ENCODE assay signal across 27 cellular contexts in the genomic region with DNA sequence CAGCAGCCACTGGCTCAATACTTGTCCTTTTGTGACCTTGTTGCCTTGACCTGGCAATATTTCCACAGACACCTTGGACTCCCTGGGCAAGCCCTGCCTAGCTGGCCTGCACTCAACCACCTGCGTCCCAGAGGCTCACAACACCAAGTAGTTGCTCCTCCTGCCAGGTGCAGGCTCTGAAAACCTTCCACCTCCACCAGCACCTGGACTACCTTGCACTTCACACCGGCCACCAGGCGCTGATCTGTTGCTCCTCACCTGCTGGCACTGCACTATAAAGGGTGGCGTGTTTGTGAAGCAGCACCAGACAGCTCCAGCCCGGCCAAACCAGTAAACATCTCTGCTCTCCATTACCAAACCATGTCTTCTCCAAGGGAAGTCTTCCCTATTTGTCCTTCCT.
DNase-seq lines count a peak whose midpoint lies in the region; ATAC-seq and TF ChIP-seq lines count a peak whose summit lies in the region.
"Had no signal": no experiment of that assay in that cellular context is flagged by ENCODE, and none has a peak within 500 bp of the region (broad histone marks: within the 10 kb centered on the region; RNA-seq: fewer than 3 reads in every experiment).

No MANE protein-coding gene starts in this region.

- TF ChIP-seq CTCF in WTC11 (IDR thresholded peaks at IDR 0.05) (no peak), thyroid gland (IDR thresholded peaks at IDR 0.05) (no peak), upper lobe of right lung (IDR thresholded peaks at IDR 0.05) (no peak)

- peaks cover 6% of the 10 kb centered on the region for H3K4me1 Mint-ChIP-seq in WTC11

- no peaks in the 10 kb centered on the region for H3K36me3 ChIP-seq in thyroid gland
- no peaks in the 10 kb centered on the region for H3K36me3 ChIP-seq in upper lobe of right lung
- H3K36me3 ChIP-seq: left ventricle myocardium inferior, neutrophil, thoracic aorta, vagina had no signal

- H3K27me3 Mint-ChIP-seq in WTC11 (ENCODE audit: low read depth), result no peaks in the 10 kb centered on the region
- H3K27me3 Mint-ChIP-seq: activated CD4-positive, alpha-beta T cell treated with anti-CD3 and anti-CD28 coated beads, Interleukin-2, amount 10 ng/mL, durations not matched to agents 7 days and 5 days; stimulated activated naive CD8-positive, alpha-beta T cell treated with anti-CD3 and anti-CD28 coated beads, Interleukin-15, Interleukin-2, amounts not matched to agents 100 ng/mL and 50 ng/mL, for 24 hours had no signal

- CTCF ChIA-PET in WTC11 (lab: Charles Lee), result no interaction called here

- H3K4me3 ChIP-seq in thyroid gland (replicated peaks in 1 of 3) (no peak overlapping the region), upper lobe of right lung (no peak overlapping the region)
- H3K4me3 ChIP-seq: A549, body of pancreas, left ventricle myocardium inferior, psoas muscle, thoracic aorta, vagina had no signal

- peaks cover 8 to 13% of the 10 kb centered on the region in 2 donors for H3K4me1 ChIP-seq in thyroid gland
- no peaks in the 10 kb centered on the region for H3K4me1 ChIP-seq in upper lobe of right lung
- H3K4me1 ChIP-seq: A549, body of pancreas, left ventricle myocardium inferior, psoas muscle, vagina had no signal

- POLR2A ChIA-PET in WTC11 (lab: Charles Lee), result no interaction called here

- intact Hi-C loops in thyroid gland (cut with DNase I), result no loop called here
- intact Hi-C loops in upper lobe of right lung (cut with DNase I), result no loop called here

- no peaks in the 10 kb centered on the region for H3K9me3 ChIP-seq in thyroid gland
- H3K9me3 ChIP-seq in upper lobe of right lung, result no peaks in the 10 kb centered on the region
- H3K9me3 ChIP-seq: A549, body of pancreas, left ventricle myocardium inferior, neutrophil, psoas muscle, thoracic aorta, vagina had no signal

- 81 to 85% methylated on average over 5 of the region's 5 CpGs for WGBS in thyroid gland, 2 donors

- H3K36me3 Mint-ChIP-seq in WTC11, result no peaks in the 10 kb centered on the region

- DNase-seq in NCI-H748 (lab: John Stamatoyannopoulos, UW; ENCODE audit: unreplicated experiment) (peak; percentile 48), NCI-H748 treated with DMSO at 0.1 percent for 48 hours (lab: John Stamatoyannopoulos, UW) (no peak), NAMALWA (ENCODE audit: low spot score) (peak; percentile 39), WTC11 (ENCODE audit: low spot score) (peak; percentile 13), thyroid gland (peak; percentile 5 to 30), upper lobe of right lung (no peak), NCI-H128 (lab: John Stamatoyannopoulos, UW; ENCODE audit: unreplicated experiment) (no peak)
- DNase-seq: activated CD4-positive, alpha-beta T cell treated with anti-CD3 and anti-CD28 coated beads, Interleukin-2, amount 10 ng/mL, durations not matched to agents 7 days and 5 days; activated naive CD4-positive, alpha-beta T cell treated with Interleukin-2 at 50 U/mL for 16 hours; activated T-cell treated with anti-CD3 and anti-CD28 coated beads, Interleukin-2, amount 50 U/mL, for 72 hours; AML-193; body of pancreas; H9; hypothalamus; Kasumi-1; left ventricle myocardium inferior; NCI-H69; PC-3; T-helper 9 cell had no signal

- H3K27ac Mint-ChIP-seq in WTC11, result no peak overlapping the region
- H3K27ac Mint-ChIP-seq: activated CD4-positive, alpha-beta T cell treated with anti-CD3 and anti-CD28 coated beads, Interleukin-2, amount 10 ng/mL, durations not matched to agents 7 days and 5 days; activated T-cell treated with anti-CD3 and anti-CD28 coated beads, Interleukin-2, amount 50 U/mL, for 72 hours; H9; stimulated activated naive CD8-positive, alpha-beta T cell treated with anti-CD3 and anti-CD28 coated beads, Interleukin-15, Interleukin-2, amounts not matched to agents 100 ng/mL and 50 ng/mL, for 24 hours had no signal

- ATAC-seq in WTC11 (peak; percentile 58), upper lobe of right lung (no peak), GM19455 (IDR thresholded peaks at IDR 0.05; ENCODE audit: unreplicated experiment) (no peak)
- ATAC-seq: A549; activated T-cell treated with anti-CD3 and anti-CD28 coated beads, Interleukin-2, amount 50 U/mL, for 72 hours; body of pancreas; PC-3; psoas muscle; Right ventricle myocardium inferior had no signal

- no peaks in the 10 kb centered on the region for H3K9me3 Mint-ChIP-seq in WTC11
- H3K9me3 Mint-ChIP-seq: activated CD4-positive, alpha-beta T cell treated with anti-CD3 and anti-CD28 coated beads, Interleukin-2, amount 10 ng/mL, durations not matched to agents 7 days and 5 days; H9 had no signal

- H3K27me3 ChIP-seq in thyroid gland (no peaks in the 10 kb centered on the region), upper lobe of right lung (no peaks in the 10 kb centered on the region)
- H3K27me3 ChIP-seq: body of pancreas, neutrophil, vagina had no signal

- no peak overlapping the region for H3K27ac ChIP-seq in thyroid gland
- no peak overlapping the region for H3K27ac ChIP-seq in upper lobe of right lung
- H3K27ac ChIP-seq: A549, body of pancreas, left ventricle myocardium inferior, neutrophil, psoas muscle, thoracic aorta, vagina had no signal

- H3K4me3 Mint-ChIP-seq in WTC11, result no peak overlapping the region
- H3K4me3 Mint-ChIP-seq: activated CD4-positive, alpha-beta T cell treated with anti-CD3 and anti-CD28 coated beads, Interleukin-2, amount 10 ng/mL, durations not matched to agents 7 days and 5 days; activated T-cell treated with anti-CD3 and anti-CD28 coated beads, Interleukin-2, amount 50 U/mL, for 72 hours; H9; stimulated activated naive CD8-positive, alpha-beta T cell treated with anti-CD3 and anti-CD28 coated beads, Interleukin-15, Interleukin-2, amounts not matched to agents 100 ng/mL and 50 ng/mL, for 24 hours had no signal

- no peak for TF ChIP-seq POLR2A in thyroid gland (IDR thresholded peaks at IDR 0.05)

TF ChIP-seq in WTC11, 78 proteins besides CTCF, POLR2A, EP300 and RAD21:
- TF ChIP-seq ESRRA (CRISPR knock-in tag; IDR thresholded peaks at IDR 0.05; ENCODE audit: borderline replicate concordance), result no peak
- TF ChIP-seq IRF1 (CRISPR knock-in tag; IDR thresholded peaks at IDR 0.05), result no peak
- no peak for TF ChIP-seq ZBTB21 (CRISPR knock-in tag; IDR thresholded peaks at IDR 0.05; ENCODE audit: borderline replicate concordance)
- TF ChIP-seq FOXK1 (CRISPR knock-in tag; IDR thresholded peaks at IDR 0.05), result no peak
- no peak for TF ChIP-seq MXD4 (CRISPR knock-in tag; IDR thresholded peaks at IDR 0.05; ENCODE audit: borderline replicate concordance)
- TF ChIP-seq ZNF263 (CRISPR knock-in tag; IDR thresholded peaks at IDR 0.05; ENCODE audit: low read depth), result no peak
- no peak for TF ChIP-seq SOX15 (CRISPR knock-in tag; IDR thresholded peaks at IDR 0.05)
- no peak for TF ChIP-seq FOXP1 (CRISPR knock-in tag; IDR thresholded peaks at IDR 0.05; ENCODE audit: borderline replicate concordance)

Comparison
In these comparisons a context has a peak if more than half of its experiments do, and no peak if none do; other contexts are left out.
1. DNase-seq: peak in NCI-H748 (single experiment), NAMALWA (single experiment), WTC11 (single experiment) and thyroid gland (2 of 2); none in NCI-H748 treated with DMSO at 0.1 percent for 48 hours (single experiment), upper lobe of right lung (single experiment) and NCI-H128 (single experiment).